Comparison of ENCODE assay signal across 1 cellular context in the genomic region with DNA sequence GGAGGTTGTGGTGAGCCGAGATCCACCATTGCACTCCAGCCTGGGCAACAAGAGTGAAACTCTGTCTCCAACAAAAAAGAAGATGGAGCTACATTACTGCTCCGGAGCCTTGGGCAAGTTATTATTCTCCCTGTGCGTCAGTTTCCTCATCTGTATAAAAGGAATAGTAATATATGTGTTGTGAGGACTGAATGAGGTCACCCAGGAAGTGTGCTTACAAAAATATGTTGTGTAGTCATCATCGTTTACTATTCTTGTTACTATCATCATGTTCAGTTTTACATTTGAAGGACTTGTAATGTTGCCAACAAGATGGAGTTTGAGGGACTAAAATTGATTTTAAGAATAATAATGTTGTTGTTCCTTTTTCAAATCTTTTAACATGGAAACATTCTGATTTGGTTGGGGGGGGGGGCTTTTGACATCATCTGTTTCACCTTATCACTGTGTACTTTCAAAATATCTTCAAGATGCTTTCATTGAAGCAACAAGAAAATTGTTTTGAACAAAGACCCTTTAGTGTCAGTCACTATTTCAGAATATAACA.
TF ChIP-seq lines count a peak whose summit lies in the region.

No MANE protein-coding gene starts in this region.

TF ChIP-seq in IMR-90, 13 proteins besides CTCF, POLR2A, EP300 and RAD21 (continued from another document):
- TF ChIP-seq RCOR1 (IDR thresholded peaks at IDR 0.05; ENCODE audit: insufficient replicate concordance, low read length) (no peak), MXI1 (IDR thresholded peaks at IDR 0.05; ENCODE audit: borderline replicate concordance, low read depth, low read length) (no peak), FOS (IDR thresholded peaks at IDR 0.05; ENCODE audit: low read depth, low read length) (no peak), CEBPB (IDR thresholded peaks at IDR 0.05; ENCODE audit: low read depth, low read length) (no peak), CHD1 (IDR thresholded peaks at IDR 0.05; ENCODE audit: low read depth, low read length) (no peak), BHLHE40 (IDR thresholded peaks at IDR 0.05; ENCODE audit: low read depth, low read length) (no peak)
- TF ChIP-seq, protein P1, sequence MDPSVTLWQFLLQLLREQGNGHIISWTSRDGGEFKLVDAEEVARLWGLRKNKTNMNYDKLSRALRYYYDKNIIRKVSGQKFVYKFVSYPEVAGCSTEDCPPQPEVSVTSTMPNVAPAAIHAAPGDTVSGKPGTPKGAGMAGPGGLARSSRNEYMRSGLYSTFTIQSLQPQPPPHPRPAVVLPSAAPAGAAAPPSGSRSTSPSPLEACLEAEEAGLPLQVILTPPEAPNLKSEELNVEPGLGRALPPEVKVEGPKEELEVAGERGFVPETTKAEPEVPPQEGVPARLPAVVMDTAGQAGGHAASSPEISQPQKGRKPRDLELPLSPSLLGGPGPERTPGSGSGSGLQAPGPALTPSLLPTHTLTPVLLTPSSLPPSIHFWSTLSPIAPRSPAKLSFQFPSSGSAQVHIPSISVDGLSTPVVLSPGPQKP (IDR thresholded peaks at IDR 0.05; ENCODE audit: borderline replicate concordance, low read depth, low read length) = no peak
- TF ChIP-seq, protein P2, sequence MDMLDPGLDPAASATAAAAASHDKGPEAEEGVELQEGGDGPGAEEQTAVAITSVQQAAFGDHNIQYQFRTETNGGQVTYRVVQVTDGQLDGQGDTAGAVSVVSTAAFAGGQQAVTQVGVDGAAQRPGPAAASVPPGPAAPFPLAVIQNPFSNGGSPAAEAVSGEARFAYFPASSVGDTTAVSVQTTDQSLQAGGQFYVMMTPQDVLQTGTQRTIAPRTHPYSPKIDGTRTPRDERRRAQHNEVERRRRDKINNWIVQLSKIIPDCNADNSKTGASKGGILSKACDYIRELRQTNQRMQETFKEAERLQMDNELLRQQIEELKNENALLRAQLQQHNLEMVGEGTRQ (IDR thresholded peaks at IDR 0.05; ENCODE audit: low read depth, low read length) = no peak
